Comparison of ENCODE assay signal across 8 cellular contexts in the genomic region with DNA sequence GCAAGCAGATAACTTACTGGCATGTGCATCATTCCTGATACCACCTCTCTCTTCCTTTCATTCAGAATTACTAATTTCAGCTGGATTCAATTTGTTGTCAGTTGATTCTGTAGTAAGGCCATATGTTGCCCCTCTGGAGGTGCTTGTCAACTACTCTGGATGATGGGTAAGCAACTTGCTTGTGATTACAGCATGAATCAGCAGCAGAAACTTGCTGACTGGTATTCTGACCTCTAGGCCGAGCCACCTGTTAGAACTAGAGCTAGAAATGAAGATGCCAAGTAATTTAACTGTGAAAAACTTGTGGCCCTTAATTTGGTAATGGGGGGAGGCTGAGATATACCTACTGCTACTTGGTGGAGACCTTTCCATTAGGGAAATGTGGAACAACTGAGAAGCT. TPM values are rescaled to one million over a fixed set of nuclear protein-coding genes. Genes with fewer than 3 reads are reported as not detected.
DNase-seq lines count a peak whose midpoint lies in the region; ATAC-seq and TF ChIP-seq lines count a peak whose summit lies in the region.

No MANE protein-coding gene starts in this region.

- H3K36me3 Mint-ChIP-seq in activated CD4-positive, alpha-beta memory T cell treated with anti-CD3 and anti-CD28 coated beads for 36 hours: peaks cover 30% of the 10 kb centered on the region

- CTCF ChIA-PET in activated CD4-positive, alpha-beta memory T cell treated with anti-CD3 and anti-CD28 coated beads for 36 hours (lab: Charles Lee): interaction anchor here (0.8 to 1.5 kb wide), 4 partner anchors 10 to 73 kb away, joined by 3 to 4 read pairs (median 4); a partner anchor contains a TSS

- no peak overlapping the region for H2AFZ ChIP-seq in fibroblast of lung (ENCODE audit: low read length)

- POLR2A ChIA-PET in activated CD4-positive, alpha-beta memory T cell treated with anti-CD3 and anti-CD28 coated beads for 36 hours (lab: Charles Lee): interaction anchor here (0.6 to 1.2 kb wide), 3 partner anchors 10 to 687 kb away, joined by 3 to 8 read pairs (median 5); a partner anchor contains a TSS

- peaks cover 14% of the 10 kb centered on the region for H3K4me1 ChIP-seq in fibroblast of lung (ENCODE audit: control insufficient read depth, extremely low read depth, insufficient read depth, low read length)
- peaks cover 45% of the 10 kb centered on the region for H3K4me1 ChIP-seq in skeletal muscle satellite cell (ENCODE audit: control insufficient read depth, insufficient read depth, low read length)

- TF ChIP-seq CTCF in fibroblast of lung (conservative IDR thresholded peaks at IDR 0.05 in 1 of 2, IDR thresholded peaks at IDR 0.05 in 1 of 2; ENCODE audit: low read depth in 1 of 2, low read length in 2 of 2): no peak

- H3K9ac ChIP-seq in fibroblast of lung (ENCODE audit: insufficient read depth, low read length): no peak overlapping the region
- H3K9ac ChIP-seq in skeletal muscle satellite cell (ENCODE audit: low read depth, low read length): peak overlapping the region; percentile 22

- H3K4me3 Mint-ChIP-seq in activated CD4-positive, alpha-beta memory T cell treated with anti-CD3 and anti-CD28 coated beads for 36 hours: peak overlapping the region; percentile 97

- no peaks in the 10 kb centered on the region for H3K27me3 ChIP-seq in fibroblast of lung (ENCODE audit: control insufficient read depth, insufficient read depth, low read length)
- H3K27me3 ChIP-seq in skeletal muscle satellite cell (ENCODE audit: control insufficient read depth, insufficient read depth, low read length): no peaks in the 10 kb centered on the region

- H3K27me3 Mint-ChIP-seq in activated CD4-positive, alpha-beta memory T cell treated with anti-CD3 and anti-CD28 coated beads for 36 hours: no peaks in the 10 kb centered on the region

- H3K79me2 ChIP-seq in fibroblast of lung (ENCODE audit: control insufficient read depth, insufficient read depth, low read length): peaks cover 92% of the 10 kb centered on the region

- peak overlapping the region; percentile 88 for H3K27ac Mint-ChIP-seq in activated CD4-positive, alpha-beta memory T cell treated with anti-CD3 and anti-CD28 coated beads for 36 hours

- H3K4me1 Mint-ChIP-seq in activated CD4-positive, alpha-beta memory T cell treated with anti-CD3 and anti-CD28 coated beads for 36 hours (ENCODE audit: low read depth): peaks cover 52% of the 10 kb centered on the region

- H3K9me3 Mint-ChIP-seq in activated CD4-positive, alpha-beta memory T cell treated with anti-CD3 and anti-CD28 coated beads for 36 hours: no peaks in the 10 kb centered on the region

- H3K36me3 ChIP-seq in fibroblast of lung (ENCODE audit: control insufficient read depth, insufficient read depth, low read length) (no peaks in the 10 kb centered on the region), skeletal muscle satellite cell (ENCODE audit: insufficient read depth, low read length) (peaks cover 17% of the 10 kb centered on the region)

- intact Hi-C loops in activated CD4-positive, alpha-beta memory T cell treated with anti-CD3 and anti-CD28 coated beads for 36 hours (cut with micrococcal nuclease): loop anchor here (5.0 kb wide), 1 partner anchor 337 kb away; a partner anchor contains a TSS

- H3K9me3 ChIP-seq in fibroblast of lung (ENCODE audit: control insufficient read depth, insufficient read depth, low read depth, low read length) (no peaks in the 10 kb centered on the region), skeletal muscle satellite cell (replicated peaks; ENCODE audit: low read length) (no peaks in the 10 kb centered on the region)

- H3K4me2 ChIP-seq in fibroblast of lung (ENCODE audit: extremely low read depth, insufficient read depth, low read length) (peak overlapping the region; percentile 56), skeletal muscle satellite cell (ENCODE audit: low read length) (peak overlapping the region; percentile 72)

- DNase-seq in HT-29 (ENCODE audit: low spot score) (peak; percentile 24), fibroblast of lung (ENCODE audit: low read depth in 2 of 2) (peak; percentile 51 to 56), NCI-H774 (lab: John Stamatoyannopoulos, UW) (no peak)
- peak; percentile 46 for DNase-seq in activated CD4-positive, alpha-beta memory T cell treated with anti-CD3 and anti-CD28 coated beads for 36 hours

- H4K20me1 ChIP-seq in fibroblast of lung (ENCODE audit: control insufficient read depth, extremely low read depth, insufficient read depth, low read length): peaks cover 16% of the 10 kb centered on the region

- H3K4me3 ChIP-seq in fibroblast of lung (replicated peaks in 1 of 4; ENCODE audit: control extremely low read depth in 1 of 4, insufficient read depth in 1 of 4, low read depth in 3 of 4, low read length in 4 of 4) (peak overlapping the region in 2 of 4 experiments; percentile 20 to 91), skeletal muscle satellite cell (ENCODE audit: low read length) (no peak overlapping the region)

- H3K27ac ChIP-seq in fibroblast of lung (ENCODE audit: insufficient read depth, low read length): peak overlapping the region; percentile 14

- ATAC-seq in HG02763 (IDR thresholded peaks at IDR 0.05; ENCODE audit: unreplicated experiment): no peak
- no peak for ATAC-seq in HG02840 (IDR thresholded peaks at IDR 0.05; ENCODE audit: low FRiP score, unreplicated experiment)
- ATAC-seq in GM19463 (IDR thresholded peaks at IDR 0.05; ENCODE audit: unreplicated experiment): no peak

RNA-seq across cellular contexts. Expression of a gene that starts 5.1 kb away (rescaled TPM):
- total RNA-seq in HT-29 (2014; rRNA removed; shearing (Covaris generic)): 62.8 and 88.0 TPM in 2 replicates
- 100 to 1,000 TPM; 188 to 210 TPM for total RNA-seq in activated CD4-positive, alpha-beta memory T cell treated with anti-CD3 and anti-CD28 coated beads for 36 hours
- total RNA-seq in fibroblast of lung: 93.0 and 174 TPM in 2 replicates
- 184 and 189 TPM in 2 replicates for polyA plus RNA-seq in fibroblast of lung
- 181 and 204 TPM in 2 replicates for polyA plus RNA-seq in fibroblast of lung (2012)
- polyA minus RNA-seq in fibroblast of lung (ENCODE audit: low replicate concordance): 434 and 475 TPM in 2 replicates
- 97.2 and 108 TPM in 2 replicates for total RNA-seq in skeletal muscle satellite cell (2012; rRNA removed)

RNA-seq across cellular contexts. Expression of a gene that starts 10.3 kb away (rescaled TPM):
- 12.9 and 14.2 TPM in 2 replicates for total RNA-seq in HT-29 (2014; rRNA removed; shearing (Covaris generic))
- 10 to 100 TPM; 30.1 to 31.6 TPM for total RNA-seq in activated CD4-positive, alpha-beta memory T cell treated with anti-CD3 and anti-CD28 coated beads for 36 hours
- total RNA-seq in fibroblast of lung: 31.8 and 38.5 TPM in 2 replicates
- polyA plus RNA-seq in fibroblast of lung: 32.1 and 39.1 TPM in 2 replicates
- 32.8 and 34.0 TPM in 2 replicates for polyA plus RNA-seq in fibroblast of lung (2012)
- 6.9 and 7.1 TPM in 2 replicates for polyA minus RNA-seq in fibroblast of lung (ENCODE audit: low replicate concordance)
- total RNA-seq in skeletal muscle satellite cell (2012; rRNA removed): 17.7 and 21.3 TPM in 2 replicates

RNA-seq across cellular contexts. Expression of a gene that starts 41.9 kb away (rescaled TPM):
- total RNA-seq in HT-29 (2014; rRNA removed; shearing (Covaris generic)): 61.5 and 70.9 TPM in 2 replicates
- total RNA-seq in activated CD4-positive, alpha-beta memory T cell treated with anti-CD3 and anti-CD28 coated beads for 36 hours: 10 to 100 TPM; 54.1 to 55.7 TPM
- total RNA-seq in fibroblast of lung: 25.7 and 28.6 TPM in 2 replicates
- polyA plus RNA-seq in fibroblast of lung: 50.3 and 69.0 TPM in 2 replicates
- polyA plus RNA-seq in fibroblast of lung (2012): 38.4 and 50.6 TPM in 2 replicates
- 13.3 and 18.7 TPM in 2 replicates for polyA minus RNA-seq in fibroblast of lung (ENCODE audit: low replicate concordance)
- total RNA-seq in skeletal muscle satellite cell (2012; rRNA removed): 45.1 and 50.9 TPM in 2 replicates

RNA-seq across cellular contexts. Expression of a gene that starts 43.4 kb away (rescaled TPM):
- 268 and 293 TPM in 2 replicates for total RNA-seq in HT-29 (2014; rRNA removed; shearing (Covaris generic))
- total RNA-seq in activated CD4-positive, alpha-beta memory T cell treated with anti-CD3 and anti-CD28 coated beads for 36 hours: 100 to 1,000 TPM; 176 to 184 TPM
- 222 and 289 TPM in 2 replicates for total RNA-seq in fibroblast of lung
- polyA plus RNA-seq in fibroblast of lung: 616 and 638 TPM in 2 replicates
- polyA plus RNA-seq in fibroblast of lung (2012): 638 and 701 TPM in 2 replicates
- polyA minus RNA-seq in fibroblast of lung (ENCODE audit: low replicate concordance): 69.7 and 113 TPM in 2 replicates
- total RNA-seq in skeletal muscle satellite cell (2012; rRNA removed): 281 and 386 TPM in 2 replicates
